In genomic region chr11:133425992-133426391, GRCh38 we compare ENCODE assay signal across 1 cellular context.
TF ChIP-seq lines count a peak whose summit lies in the region.

No MANE protein-coding gene starts in this region.

TF ChIP-seq in GM23338, 12 proteins besides CTCF, POLR2A, EP300 and RAD21 (continued from another document):
- TF ChIP-seq ETS1 (IDR thresholded peaks at IDR 0.05) (no peak), JUNB (IDR thresholded peaks at IDR 0.05; ENCODE audit: unreplicated experiment) (no peak), EZH2 (IDR thresholded peaks at IDR 0.05; ENCODE audit: low read depth, unreplicated experiment) (no peak), REST (IDR thresholded peaks at IDR 0.05; ENCODE audit: unreplicated experiment) (no peak), ZNF114 (CRISPR knock-in tag; IDR thresholded peaks at IDR 0.05) (no peak)
TF ChIP-seq in GM23338: peak in this region for 0.
